14 cellular contexts compared by ENCODE assay signal in the genomic region with DNA sequence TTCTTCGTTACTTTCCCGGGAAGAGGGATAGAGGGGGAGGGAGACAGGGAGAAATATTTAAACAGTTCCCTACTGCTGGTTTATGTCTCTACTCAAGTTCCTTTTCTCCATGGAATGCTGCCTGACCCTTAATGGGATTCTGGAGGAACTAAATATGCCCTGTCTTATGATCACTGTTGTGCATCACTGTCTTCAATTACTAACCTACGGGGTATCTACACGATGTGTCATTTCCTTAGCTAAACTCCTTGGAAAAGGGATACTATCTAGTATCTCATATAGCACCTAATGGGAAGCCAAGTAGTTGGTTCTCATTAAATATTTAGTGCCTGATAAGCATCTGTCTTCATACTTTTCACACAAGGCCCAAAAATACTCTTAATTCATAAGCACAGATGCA. TPM values are rescaled to one million over a fixed set of nuclear protein-coding genes. Genes with fewer than 3 reads are reported as not detected.
A peak's percentile ranks its signal among the peaks of the same experiment; 100 is the strongest.
DNase-seq lines count a peak whose midpoint lies in the region; ATAC-seq, FAIRE-seq and TF ChIP-seq lines count a peak whose summit lies in the region.
"Had no signal": no experiment of that assay in that cellular context is flagged by ENCODE, and none has a peak within 500 bp of the region (broad histone marks: within the 10 kb centered on the region; RNA-seq: fewer than 3 reads in every experiment).

No MANE protein-coding gene starts in this region.

- H3K9ac ChIP-seq in adipocyte (ENCODE audit: low read length) (no peak overlapping the region), skeletal muscle satellite cell (ENCODE audit: low read depth, low read length) (peak overlapping the region; percentile 11), kidney (ENCODE audit: low read length in 2 of 2) (no peak overlapping the region)
- H3K9ac ChIP-seq: KMS-11 had no signal

- H3K4me1 ChIP-seq in adipocyte (ENCODE audit: control insufficient read depth, insufficient read depth, low read length): peaks cover 48% of the 10 kb centered on the region
- peaks cover 44% of the 10 kb centered on the region for H3K4me1 ChIP-seq in skeletal muscle satellite cell (ENCODE audit: control insufficient read depth, insufficient read depth, low read length)
- peaks cover 2 to 12% of the 10 kb centered on the region in 2 donors for H3K4me1 ChIP-seq in kidney (ENCODE audit: control insufficient read depth in 1 of 2, insufficient read depth in 1 of 2, low read depth in 1 of 2, low read length in 2 of 2)

- FAIRE-seq in kidney (lab: Jason Lieb, UNC): no peak
- FAIRE-seq: GM18507 had no signal

- TF ChIP-seq CTCF in fibroblast of pulmonary artery (IDR thresholded peaks at IDR 0.05; ENCODE audit: low read length, missing control alignments): no peak
- no peak for TF ChIP-seq CTCF in kidney (IDR thresholded peaks at IDR 0.05; ENCODE audit: borderline replicate concordance, extremely low read depth, insufficient read depth)

- H3K27me3 ChIP-seq in adipocyte (replicated peaks; ENCODE audit: control insufficient read depth, insufficient read depth, low read length): no peaks in the 10 kb centered on the region
- H3K27me3 ChIP-seq in skeletal muscle satellite cell (ENCODE audit: control insufficient read depth, insufficient read depth, low read length): no peaks in the 10 kb centered on the region

- no peak overlapping the region for H3K27ac ChIP-seq in kidney (ENCODE audit: low read depth in 2 of 2, low read length in 2 of 2)
- H3K27ac ChIP-seq: KMS-11, psoas muscle had no signal

- H3K36me3 ChIP-seq in adipocyte (ENCODE audit: control insufficient read depth, insufficient read depth, low read length, severe bottlenecking) (peaks cover 34% of the 10 kb centered on the region), skeletal muscle satellite cell (ENCODE audit: insufficient read depth, low read length) (peaks cover 21% of the 10 kb centered on the region), kidney (ENCODE audit: control insufficient read depth in 1 of 2, insufficient read depth in 2 of 2, low read length in 2 of 2) (peaks cover 6 to 24% of the 10 kb centered on the region in 2 donors)

- peak overlapping the region; percentile 52 for H3K4me2 ChIP-seq in skeletal muscle satellite cell (ENCODE audit: low read length)
- H3K4me2 ChIP-seq: KMS-11 had no signal

- DNase-seq in GM04504 (ENCODE audit: low read depth): peak; percentile 21
- DNase-seq in adipocyte (ENCODE audit: low read depth): no peak
- peak; percentile 48 for DNase-seq in fibroblast of pulmonary artery (ENCODE audit: low read depth)
- no peak for DNase-seq in kidney
- no peak for DNase-seq in inferior parietal cortex (ENCODE audit: extremely low spot score)
- DNase-seq: CD8-positive, alpha-beta T cell; GDM1; NCI-H1694; NCI-H69; psoas muscle had no signal

- no peaks in the 10 kb centered on the region for H3K9me3 ChIP-seq in adipocyte (ENCODE audit: control insufficient read depth, low read length)
- H3K9me3 ChIP-seq in skeletal muscle satellite cell (replicated peaks; ENCODE audit: low read length): no peaks in the 10 kb centered on the region
- H3K9me3 ChIP-seq in kidney (ENCODE audit: control insufficient read depth in 1 of 2, low read length in 2 of 2): no peaks in the 10 kb centered on the region
- H3K9me3 ChIP-seq: psoas muscle had no signal

- peak overlapping the region; percentile 50 for H3K4me3 ChIP-seq in adipocyte (ENCODE audit: low read length)
- no peak overlapping the region for H3K4me3 ChIP-seq in fibroblast of pulmonary artery (replicated peaks; ENCODE audit: low read depth, low read length)
- no peak overlapping the region for H3K4me3 ChIP-seq in skeletal muscle satellite cell (ENCODE audit: low read length)
- H3K4me3 ChIP-seq in kidney (ENCODE audit: low read length in 2 of 2): no peak overlapping the region
- H3K4me3 ChIP-seq: psoas muscle had no signal

- ATAC-seq in HG03432 (IDR thresholded peaks at IDR 0.05; ENCODE audit: unreplicated experiment): no peak
- ATAC-seq: CD8-positive, alpha-beta T cell; psoas muscle had no signal

- intact Hi-C loops in kidney (cut with DNase I): no loop called here

RNA-seq across cellular contexts. Expression of gene FBLN5, which starts 37.5 kb away (rescaled TPM):
- 38.5 and 46.3 TPM in 2 replicates for total RNA-seq in skeletal muscle satellite cell (2012; rRNA removed)
- 99.0 TPM for total RNA-seq in kidney
- polyA plus RNA-seq in kidney (ENCODE audit: insufficient read depth, low read depth, low replicate concordance): 75.2 TPM

RNA-seq across cellular contexts. Expression of gene TRIP11, which starts 54.9 kb away (rescaled TPM):
- total RNA-seq in skeletal muscle satellite cell (2012; rRNA removed): 19.4 and 25.3 TPM in 2 replicates
- total RNA-seq in kidney: 71.5 TPM
- polyA plus RNA-seq in kidney (ENCODE audit: insufficient read depth, low read depth, low replicate concordance): 6.2 TPM

Comparison
In these comparisons a context has a peak if more than half of its experiments do, and no peak if none do; other contexts are left out.
1. DNase-seq: peak in GM04504 (single experiment) and fibroblast of pulmonary artery (single experiment); none in adipocyte (single experiment), kidney (single experiment) and inferior parietal cortex (single experiment).